19 cellular contexts compared by ENCODE assay signal in the genomic region with DNA sequence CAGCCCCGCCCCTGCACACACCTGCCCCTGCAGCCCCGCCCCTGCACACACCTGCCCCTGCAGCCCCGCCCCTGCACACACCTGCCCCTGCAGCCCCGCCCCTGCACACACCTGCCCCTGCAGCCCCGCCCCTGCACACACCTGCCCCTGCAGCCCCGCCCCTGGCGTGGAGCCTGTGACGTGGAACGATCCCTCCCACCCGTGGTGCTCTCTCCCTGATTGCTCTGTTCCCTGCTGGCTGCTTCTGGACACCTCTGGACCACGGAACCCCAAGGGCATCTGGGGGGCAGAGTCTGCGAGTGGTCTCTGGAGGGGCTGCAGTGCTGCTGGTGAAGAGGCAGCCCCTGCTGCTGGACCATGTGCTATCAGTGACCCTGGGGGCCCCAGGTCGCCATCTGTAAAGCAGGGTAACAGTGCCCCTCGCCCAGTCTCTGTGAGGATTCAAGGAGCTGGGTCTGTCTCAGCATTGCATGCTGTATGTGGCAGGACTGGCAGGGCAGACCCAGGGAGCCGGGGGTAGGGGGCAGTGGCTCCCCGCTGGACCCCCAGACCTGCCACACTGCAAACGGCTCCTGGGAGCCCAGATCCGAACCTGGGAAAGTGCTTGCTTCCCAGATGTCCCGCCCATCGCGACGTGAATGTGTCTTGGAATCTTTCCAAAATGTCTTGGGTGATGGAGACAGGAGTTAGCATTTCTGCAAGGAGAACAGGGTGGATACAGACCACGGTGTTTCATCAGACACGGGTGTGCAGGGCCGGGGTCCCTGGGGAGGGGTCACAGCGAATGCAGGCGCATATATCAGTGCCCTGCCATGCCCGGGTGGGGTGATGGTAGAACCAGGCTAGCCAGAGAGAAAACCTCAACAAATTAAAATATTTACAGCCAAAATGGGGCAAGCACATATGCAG. TPM values are rescaled to one million over a fixed set of nuclear protein-coding genes. Genes with fewer than 3 reads are reported as not detected.
A peak's percentile ranks its signal among the peaks of the same experiment; 100 is the strongest.
DNase-seq lines count a peak whose midpoint lies in the region; ATAC-seq and TF ChIP-seq lines count a peak whose summit lies in the region.
"Had no signal": no experiment of that assay in that cellular context is flagged by ENCODE, and none has a peak within 500 bp of the region (broad histone marks: within the 10 kb centered on the region; RNA-seq: fewer than 3 reads in every experiment).

No MANE protein-coding gene starts in this region.

- no peaks in the 10 kb centered on the region for H3K4me1 Mint-ChIP-seq in endothelial cell (ENCODE audit: unreplicated experiment)

- no peak overlapping the region for H3K4me3 Mint-ChIP-seq in endothelial cell (ENCODE audit: unreplicated experiment)
- H3K4me3 Mint-ChIP-seq: CD4-positive, alpha-beta T cell; HFFc6 had no signal

- H3K27ac Mint-ChIP-seq in endothelial cell (ENCODE audit: unreplicated experiment), result peak overlapping the region; percentile 31
- H3K27ac Mint-ChIP-seq: CD4-positive, alpha-beta T cell; HFFc6 had no signal

- H3K9me3 Mint-ChIP-seq in endothelial cell (ENCODE audit: unreplicated experiment), result no peaks in the 10 kb centered on the region
- H3K9me3 Mint-ChIP-seq: CD4-positive, alpha-beta T cell; HFFc6 had no signal

- DNase-seq in cardiac septum (ENCODE audit: low spot score) (peak; percentile 51), Right ventricle myocardium inferior (ENCODE audit: missing footprints) (no peak), endothelial cell (ENCODE audit: low spot score) (no peak), posterior vena cava (ENCODE audit: low spot score) (peak; percentile 66), G401 (ENCODE audit: low spot score) (no peak)
- no peak for DNase-seq in activated CD8-positive, alpha-beta memory T cell treated with anti-CD3 and anti-CD28 coated beads, Interleukin-2, amount 50 U/mL, for 48 hours
- DNase-seq in activated CD4-positive, alpha-beta T cell treated with anti-CD3 and anti-CD28 coated beads for 4 hours, result no peak
- DNase-seq: ACHN; C1 segment of cervical spinal cord; CD4-positive, alpha-beta T cell; DMS153; DMS79 treated with DMSO at 0.1 percent for 48 hours; EL; GDM1; HCEC 1CT; HFFc6 had no signal

- in situ Hi-C loops in G401 (cut with HindIII; ENCODE audit: low sequenced_read_pairs), result no loop called here

- H3K27me3 Mint-ChIP-seq in endothelial cell (ENCODE audit: unreplicated experiment), result peaks cover 7% of the 10 kb centered on the region

- H3K36me3 Mint-ChIP-seq in endothelial cell (ENCODE audit: low read depth, unreplicated experiment), result no peaks in the 10 kb centered on the region

- TF ChIP-seq CTCF in endothelial cell (IDR thresholded peaks at IDR 0.05; ENCODE audit: unreplicated experiment), result no peak

- intact Hi-C loops in cardiac septum (cut with DNase I), result no loop called here
- intact Hi-C loops in Right ventricle myocardium inferior (cut with DNase I), result no loop called here
- intact Hi-C loops in posterior vena cava (cut with DNase I), result no loop called here

- ATAC-seq in Right ventricle myocardium inferior, result no peak

RNA-seq across cellular contexts. Expression of a gene that starts 27.9 kb away (rescaled TPM):
- total RNA-seq in cardiac septum, result not detected
- total RNA-seq in Right ventricle myocardium inferior, result not detected
- total RNA-seq in endothelial cell (ENCODE audit: unreplicated experiment), result not detected
- total RNA-seq in posterior vena cava, result not detected
- total RNA-seq in G401 (2014; rRNA removed; shearing (Covaris generic)), result not detected in 2 replicates
- total RNA-seq: A172; CD4-positive, alpha-beta T cell; H4; HFFc6; HT1080 had no signal

Comparison
In these comparisons a context has a peak if more than half of its experiments do, and no peak if none do; other contexts are left out.
1. DNase-seq: peak in cardiac septum (single experiment) and posterior vena cava (single experiment); none in Right ventricle myocardium inferior (single experiment), endothelial cell (single experiment), G401 (single experiment), activated CD8-positive, alpha-beta memory T cell treated with anti-CD3 and anti-CD28 coated beads, Interleukin-2, amount 50 U/mL, for 48 hours (single experiment) and activated CD4-positive, alpha-beta T cell treated with anti-CD3 and anti-CD28 coated beads for 4 hours (0 of 2).